In genomic region chr20:18416478-18416877, GRCh38 we compare ENCODE assay signal across 19 cellular contexts. TPM values are rescaled to one million over a fixed set of nuclear protein-coding genes. Genes with fewer than 3 reads are reported as not detected.
A peak's percentile ranks its signal among the peaks of the same experiment; 100 is the strongest.
DNase-seq lines count a peak whose midpoint lies in the region; TF ChIP-seq lines count a peak whose summit lies in the region.
"Had no signal": no experiment of that assay in that cellular context is flagged by ENCODE, and none has a peak within 500 bp of the region (broad histone marks: within the 10 kb centered on the region; RNA-seq: fewer than 3 reads in every experiment).

No MANE protein-coding gene starts in this region.

- H2AFZ ChIP-seq in H9 (ENCODE audit: low read length), result no peak overlapping the region

- no peak overlapping the region for H2BK12ac ChIP-seq in H9 (ENCODE audit: insufficient read length, low read depth, low read length)

- no peaks in the 10 kb centered on the region for H3K27me3 Mint-ChIP-seq in H9 (ENCODE audit: low read depth)
- H3K27me3 Mint-ChIP-seq: CD4-positive, alpha-beta T cell had no signal

- no peak overlapping the region for H2BK20ac ChIP-seq in H9 (ENCODE audit: low read depth, low read length, poor library complexity, severe bottlenecking)

- no peak overlapping the region for H3K23ac ChIP-seq in H9 (ENCODE audit: insufficient read length, low read depth, low read length)

- no peaks in the 10 kb centered on the region for H4K20me1 ChIP-seq in H9 (ENCODE audit: control insufficient read depth, insufficient read depth, insufficient read length)

- H3K36me3 ChIP-seq in mesodermal cell (ENCODE audit: control insufficient read depth, insufficient read depth, low read length) (no peaks in the 10 kb centered on the region), thyroid gland (no peaks in the 10 kb centered on the region)

- no peak overlapping the region for H2BK120ac ChIP-seq in H9 (ENCODE audit: low read depth, low read length, poor library complexity, severe bottlenecking)

- peaks cover 3% of the 10 kb centered on the region for H3K23me2 ChIP-seq in H9 (ENCODE audit: insufficient read length, low read depth, low read length, poor library complexity, severe bottlenecking)

- H3K9ac ChIP-seq in H9 (ENCODE audit: extremely low read depth, insufficient read length, low read length), result no peak overlapping the region
- H3K9ac ChIP-seq: SK-N-SH had no signal

- H3T11ph ChIP-seq in H9 (ENCODE audit: low read length), result no peak overlapping the region

- no peak overlapping the region for H4K5ac ChIP-seq in H9 (ENCODE audit: insufficient read length, low read depth, low read length)

- no peak for TF ChIP-seq POLR2A in thyroid gland (IDR thresholded peaks at IDR 0.05)

- no peak overlapping the region for H3K4me2 ChIP-seq in H9 (ENCODE audit: insufficient read depth, insufficient read length, low read length)
- H3K4me2 ChIP-seq: SK-N-SH had no signal

- H3K4me3 Mint-ChIP-seq in H9, result no peak overlapping the region
- H3K4me3 Mint-ChIP-seq: CD4-positive, alpha-beta T cell had no signal

- no peak overlapping the region for H2BK5ac ChIP-seq in H9 (ENCODE audit: insufficient read length, low read length)

- no peak overlapping the region for H4K8ac ChIP-seq in H9 (replicated peaks; ENCODE audit: insufficient read length, low read depth, low read length)

- WGBS in H9 (ENCODE audit: extremely low coverage, insufficient read length, low lambda C conversion rate), result no CpG with 5 or more reads among the region's 5 CpGs
- WGBS in mesodermal cell (ENCODE audit: insufficient coverage in 2 of 2), 2 experiments, result 84 to 92% methylated on average over 4 to 5 of the region's 5 CpGs
- WGBS in thyroid gland, 2 donors, result 63 to 66% methylated on average over 5 of the region's 5 CpGs

- H3K4me1 ChIP-seq in H9 (ENCODE audit: insufficient read depth, low read length), result no peaks in the 10 kb centered on the region; the same call in 1 of the 2 replicates
- H3K4me1 ChIP-seq in mesodermal cell (ENCODE audit: control insufficient read depth, insufficient read depth, low read length, poor library complexity, severe bottlenecking), result peaks cover 3% of the 10 kb centered on the region
- H3K4me1 ChIP-seq in thyroid gland, result peaks cover 26 to 42% of the 10 kb centered on the region in 2 donors

- TF ChIP-seq CTCF in H9 (conservative IDR thresholded peaks at IDR 0.05), result no peak
- no peak for TF ChIP-seq CTCF in thyroid gland (IDR thresholded peaks at IDR 0.05)

- H3K9me3 ChIP-seq in H9 (ENCODE audit: control insufficient read depth, low read depth, low read length) (no peaks in the 10 kb centered on the region), mesodermal cell (ENCODE audit: control insufficient read depth, low read length) (no peaks in the 10 kb centered on the region), thyroid gland (no peaks in the 10 kb centered on the region)
- H3K9me3 ChIP-seq: SK-N-SH had no signal

- H3K4ac ChIP-seq in H9 (ENCODE audit: low read depth, low read length), result no peak overlapping the region

- no peak overlapping the region for H4K91ac ChIP-seq in H9 (ENCODE audit: insufficient read length, low read depth, low read length)

- no peaks in the 10 kb centered on the region for H3K79me1 ChIP-seq in H9 (ENCODE audit: insufficient read depth, low read depth, low read length, poor library complexity, severe bottlenecking)

- intact Hi-C loops in thyroid gland (cut with DNase I), result loop anchor here (5.0 to 10.0 kb wide), 2 partner anchors 56 to 88 kb away; partner anchors contain the start of gene SEC23B

- no peak overlapping the region for H3K18ac ChIP-seq in H9 (ENCODE audit: insufficient read length, low read depth, low read length)

- peaks cover 21 to 22% of the 10 kb centered on the region in 2 experiments for H3K4me1 Mint-ChIP-seq in H9

- H3K27ac ChIP-seq in H9 (ENCODE audit: insufficient read length, low read depth, low read length), result no peak overlapping the region
- H3K27ac ChIP-seq in mesodermal cell (ENCODE audit: low read depth, low read length, severe bottlenecking), result peak overlapping the region; percentile 23
- peak overlapping the region; percentile 23 to 82 (median 74) for H3K27ac ChIP-seq in thyroid gland
- H3K27ac ChIP-seq: RWPE1 had no signal

- no peak overlapping the region for H2AK5ac ChIP-seq in H9 (ENCODE audit: insufficient read length, low read length)

- H3K14ac ChIP-seq in H9 (ENCODE audit: insufficient read depth, low read length), result no peak overlapping the region

- peak overlapping the region in 1 of 3 experiments; percentile 65; a peak in 1 of 7 replicates for H3K27ac Mint-ChIP-seq in H9
- H3K27ac Mint-ChIP-seq: CD4-positive, alpha-beta T cell had no signal

- no peaks in the 10 kb centered on the region for H3K36me3 Mint-ChIP-seq in H9 (ENCODE audit: insufficient read depth in 1 of 3, low read depth in 3 of 3)

- no peaks in the 10 kb centered on the region for H3K79me2 ChIP-seq in H9 (ENCODE audit: insufficient read depth, low read length)

- H3K27me3 ChIP-seq in H9 (ENCODE audit: insufficient read depth, low read length) (no peaks in the 10 kb centered on the region), thyroid gland (no peaks in the 10 kb centered on the region)

- H3K4me3 ChIP-seq in mesodermal cell (ENCODE audit: extremely low read depth, insufficient read depth, low read length, poor library complexity, severe bottlenecking) (no peak overlapping the region), thyroid gland (replicated peaks in 1 of 3) (no peak overlapping the region)

- peak overlapping the region; percentile 17 for H3K56ac ChIP-seq in H9 (ENCODE audit: insufficient read length, low read depth, low read length)

- H3K9me3 Mint-ChIP-seq in H9, result no peaks in the 10 kb centered on the region
- H3K9me3 Mint-ChIP-seq: CD4-positive, alpha-beta T cell had no signal

- in situ Hi-C loops in SK-MEL-5 (cut with HindIII; ENCODE audit: low pct_unique_long_range_greater_than_20kb, low sequenced_read_pairs), result no loop called here

- DNase-seq in H9 (no peak), SK-MEL-5 (ENCODE audit: low read depth, low spot score) (peak; percentile 73), thyroid gland (no peak), C1 segment of cervical spinal cord (lab: John Stamatoyannopoulos, UW) (no peak), nucleus accumbens (lab: John Stamatoyannopoulos, UW) (no peak)
- DNase-seq in stimulated activated CD4-positive, alpha-beta T cell treated with anti-CD3 and anti-CD28 coated beads, Interleukin-4, amount 100 ng/mL, for 24 hours, result no peak
- DNase-seq: CD4-positive, alpha-beta T cell; DND-41; Karpas-422; NCI-H1436; NCI-H187 treated with DMSO at 0.1 percent for 48 hours; NCI-H2107; NCI-H510A treated with DMSO at 0.1 percent for 48 hours; NCI-H748 treated with DMSO at 0.1 percent for 48 hours; NK-92 treated with Interleukin-12 subunit alpha and Interleukin-12 subunit beta, amount 100 ng/mL, for 24 hours; SHP77 treated with DMSO at 0.1 percent for 48 hours; SK-N-SH had no signal

- H2BK15ac ChIP-seq in H9 (ENCODE audit: low read depth, low read length), result no peak overlapping the region

RNA-seq across cellular contexts. Expression of gene DZANK1, which starts 50.4 kb away (rescaled TPM):
- total RNA-seq in H9 (2021), result 9.6 and 10.5 TPM in 2 replicates
- total RNA-seq in SK-MEL-5 (2014; rRNA removed; shearing (Covaris generic)), result 2.7 and 4.6 TPM in 2 replicates
- 3.7 and 6.3 TPM in 2 replicates for polyA plus RNA-seq in SK-MEL-5 (2015; cell fraction: cytosol; rRNA removed)
- polyA plus RNA-seq in SK-MEL-5 (2015; cell fraction: nucleus; rRNA removed), result 9.5 and 12.8 TPM in 2 replicates
- 3.1 TPM for polyA plus RNA-seq in mesodermal cell (2013, experiment 1 of 2)
- polyA plus RNA-seq in mesodermal cell (2013, experiment 2 of 2), result 3.5 TPM
- total RNA-seq in thyroid gland, result 10 to 100 TPM in 1 of 4 donors, 1 to 10 TPM in 3; 6.7 to 10.6 (median 8.5) TPM

RNA-seq across cellular contexts. Expression of gene POLR3F, which starts 50.7 kb away (rescaled TPM):
- total RNA-seq in H9 (2021) (16.1 and 17.6 TPM in 2 replicates), thyroid gland (10 to 100 TPM; 10.2 to 18.1 (median 13.9) TPM)
- 24.2 and 26.3 TPM in 2 replicates for total RNA-seq in SK-MEL-5 (2014; rRNA removed; shearing (Covaris generic))
- 13.1 and 20.0 TPM in 2 replicates for polyA plus RNA-seq in SK-MEL-5 (2015; cell fraction: cytosol; rRNA removed)
- polyA plus RNA-seq in SK-MEL-5 (2015; cell fraction: nucleus; rRNA removed), result 29.3 and 29.7 TPM in 2 replicates
- polyA plus RNA-seq in mesodermal cell (2013, experiment 1 of 2), result 14.2 TPM
- 12.3 TPM for polyA plus RNA-seq in mesodermal cell (2013, experiment 2 of 2)
